In the genomic region with DNA sequence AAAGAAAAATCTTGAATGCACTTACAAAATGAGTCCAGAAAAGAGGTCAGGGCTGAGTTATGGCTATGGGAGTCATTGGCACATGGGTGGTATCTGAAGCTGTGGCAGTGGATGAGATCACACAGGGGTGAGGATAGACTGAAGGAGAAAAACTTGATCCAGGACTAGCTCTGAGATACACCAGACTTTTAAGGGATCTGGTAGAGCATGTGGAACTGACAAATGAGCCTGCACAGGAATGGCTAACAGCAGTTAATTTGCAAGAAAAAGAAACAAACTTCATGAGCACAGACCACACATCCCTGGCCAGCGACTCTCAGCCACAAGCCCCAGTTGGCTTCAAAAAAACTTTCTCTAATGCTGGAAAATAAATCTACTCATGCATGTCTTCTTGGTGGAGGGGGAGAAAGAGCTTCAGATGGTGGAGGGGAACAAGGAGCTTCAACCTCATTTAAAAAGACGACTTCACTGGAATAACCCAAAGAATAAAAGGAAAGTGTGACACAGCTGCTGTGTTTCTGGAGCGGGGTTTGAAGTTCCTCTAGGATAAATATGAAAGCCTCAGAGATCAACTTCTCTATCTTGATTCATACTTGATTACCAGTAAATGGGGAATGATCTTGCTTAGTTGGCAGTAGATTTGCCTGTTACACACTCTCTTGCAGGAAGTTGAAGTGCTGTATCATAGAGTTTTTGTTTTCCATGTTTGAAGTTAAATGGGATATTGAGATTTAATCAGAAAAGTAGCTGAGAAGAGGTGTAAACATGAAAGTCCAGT, we compare ENCODE assay signal across 10 cellular contexts. TPM values are rescaled to one million over a fixed set of nuclear protein-coding genes. Genes with fewer than 3 reads are reported as not detected.
A peak's percentile ranks its signal among the peaks of the same experiment; 100 is the strongest.
DNase-seq lines count a peak whose midpoint lies in the region; ATAC-seq and TF ChIP-seq lines count a peak whose summit lies in the region.
"Had no signal": no experiment of that assay in that cellular context is flagged by ENCODE, and none has a peak within 500 bp of the region (broad histone marks: within the 10 kb centered on the region; RNA-seq: fewer than 3 reads in every experiment).

No MANE protein-coding gene starts in this region.

- H3K36me3 Mint-ChIP-seq in naive thymus-derived CD8-positive, alpha-beta T cell: peaks cover 0 to 66% (median 28%) of the 10 kb centered on the region in 3 donors

- peak overlapping the region in 8 of 10 donors; percentile 3 to 46 (median 10) for H3K4me3 Mint-ChIP-seq in naive thymus-derived CD8-positive, alpha-beta T cell

- intact Hi-C loops in ascending aorta (cut with DNase I): no loop called here

- peak overlapping the region; percentile 28 to 38 for H3K27ac ChIP-seq in ascending aorta

- H3K36me3 ChIP-seq in ascending aorta: no peaks in the 10 kb centered on the region

- H3K4me1 ChIP-seq in ascending aorta: peaks cover 6 to 32% of the 10 kb centered on the region in 2 donors

- peak; percentile 39 for DNase-seq in AG20443 (ENCODE audit: low spot score)
- no peak for DNase-seq in ascending aorta (ENCODE audit: low spot score in 2 of 2)
- DNase-seq in naive thymus-derived CD8-positive, alpha-beta T cell: no peak
- DNase-seq in NCI-H345 (lab: John Stamatoyannopoulos, UW): no peak
- no peak for DNase-seq in NCI-H345 treated with DMSO at 0.1 percent for 48 hours (lab: John Stamatoyannopoulos, UW; ENCODE audit: unreplicated experiment)
- no peak for DNase-seq in NCI-H526 (lab: John Stamatoyannopoulos, UW)
- no peak for DNase-seq in NCI-H524 (lab: John Stamatoyannopoulos, UW)
- DNase-seq: activated CD8-positive, alpha-beta memory T cell treated with anti-CD3 and anti-CD28 coated beads, Interleukin-2, amount 50 U/mL, for 4 hours; DMS79 had no signal

- no peaks in the 10 kb centered on the region for H3K9me3 ChIP-seq in ascending aorta

- H3K4me1 Mint-ChIP-seq in naive thymus-derived CD8-positive, alpha-beta T cell: peaks cover 35 to 95% (median 79%) of the 10 kb centered on the region in 4 donors

- TF ChIP-seq CTCF in ascending aorta (IDR thresholded peaks at IDR 0.05): no peak

- H3K27me3 Mint-ChIP-seq in naive thymus-derived CD8-positive, alpha-beta T cell: no peaks in the 10 kb centered on the region

- H3K9me3 Mint-ChIP-seq in naive thymus-derived CD8-positive, alpha-beta T cell: no peaks in the 10 kb centered on the region

- peak overlapping the region in 1 of 2 donors; percentile 14 for H3K4me3 ChIP-seq in ascending aorta

- peak overlapping the region; percentile 15 to 91 (median 80) for H3K27ac Mint-ChIP-seq in naive thymus-derived CD8-positive, alpha-beta T cell

- peak; percentile 38 for ATAC-seq in GM21529 (IDR thresholded peaks at IDR 0.05; ENCODE audit: unreplicated experiment)
- peak in 1 of 2 donors; percentile 46 for ATAC-seq in naive thymus-derived CD8-positive, alpha-beta T cell

- POLR2A ChIA-PET in naive thymus-derived CD8-positive, alpha-beta T cell (lab: Charles Lee): no interaction called here

- no peaks in the 10 kb centered on the region for H3K27me3 ChIP-seq in ascending aorta

RNA-seq across cellular contexts. Expression of a gene that starts 33.7 kb away (rescaled TPM):
- total RNA-seq in ascending aorta: 3.5 TPM
- 100 to 1,000 TPM; 176 to 177 TPM for total RNA-seq in naive thymus-derived CD8-positive, alpha-beta T cell
- polyA plus RNA-seq in naive thymus-derived CD8-positive, alpha-beta T cell: 100 to 1,000 TPM; 175 to 220 (median 188) TPM

Comparison
In these comparisons a context has a peak if more than half of its experiments do, and no peak if none do; other contexts are left out.
1. RNA of a gene that starts 33.7 kb away (total RNA-seq): 176 to 177 TPM in naive thymus-derived CD8-positive, alpha-beta T cell; 3.5 TPM in ascending aorta (single experiment); every median in the first group is over 10 times any median in the second.